In the genomic region with DNA sequence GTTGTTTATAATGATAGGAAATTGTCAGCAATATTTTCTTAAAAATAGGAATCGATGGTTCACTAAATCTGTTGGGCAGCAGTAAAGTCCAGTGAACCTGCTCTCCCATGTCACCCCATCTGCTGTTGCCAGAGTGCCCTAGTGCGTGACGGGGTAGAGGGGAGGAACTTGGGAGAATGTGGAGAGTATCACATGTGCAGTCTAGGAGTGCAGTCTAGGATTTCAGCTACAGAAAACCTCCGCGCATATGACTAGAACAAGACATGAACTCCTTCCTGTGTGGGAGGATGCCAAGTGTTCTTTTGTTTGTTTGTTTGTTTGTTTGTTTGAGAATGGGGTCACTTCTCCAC, we compare ENCODE assay signal across 1 cellular context.
TF ChIP-seq lines count a peak whose summit lies in the region.

No MANE protein-coding gene starts in this region.

TF ChIP-seq in HCT116, 20 proteins besides CTCF, POLR2A, EP300 and RAD21 (continued from another document):
- TF ChIP-seq, protein P1, sequence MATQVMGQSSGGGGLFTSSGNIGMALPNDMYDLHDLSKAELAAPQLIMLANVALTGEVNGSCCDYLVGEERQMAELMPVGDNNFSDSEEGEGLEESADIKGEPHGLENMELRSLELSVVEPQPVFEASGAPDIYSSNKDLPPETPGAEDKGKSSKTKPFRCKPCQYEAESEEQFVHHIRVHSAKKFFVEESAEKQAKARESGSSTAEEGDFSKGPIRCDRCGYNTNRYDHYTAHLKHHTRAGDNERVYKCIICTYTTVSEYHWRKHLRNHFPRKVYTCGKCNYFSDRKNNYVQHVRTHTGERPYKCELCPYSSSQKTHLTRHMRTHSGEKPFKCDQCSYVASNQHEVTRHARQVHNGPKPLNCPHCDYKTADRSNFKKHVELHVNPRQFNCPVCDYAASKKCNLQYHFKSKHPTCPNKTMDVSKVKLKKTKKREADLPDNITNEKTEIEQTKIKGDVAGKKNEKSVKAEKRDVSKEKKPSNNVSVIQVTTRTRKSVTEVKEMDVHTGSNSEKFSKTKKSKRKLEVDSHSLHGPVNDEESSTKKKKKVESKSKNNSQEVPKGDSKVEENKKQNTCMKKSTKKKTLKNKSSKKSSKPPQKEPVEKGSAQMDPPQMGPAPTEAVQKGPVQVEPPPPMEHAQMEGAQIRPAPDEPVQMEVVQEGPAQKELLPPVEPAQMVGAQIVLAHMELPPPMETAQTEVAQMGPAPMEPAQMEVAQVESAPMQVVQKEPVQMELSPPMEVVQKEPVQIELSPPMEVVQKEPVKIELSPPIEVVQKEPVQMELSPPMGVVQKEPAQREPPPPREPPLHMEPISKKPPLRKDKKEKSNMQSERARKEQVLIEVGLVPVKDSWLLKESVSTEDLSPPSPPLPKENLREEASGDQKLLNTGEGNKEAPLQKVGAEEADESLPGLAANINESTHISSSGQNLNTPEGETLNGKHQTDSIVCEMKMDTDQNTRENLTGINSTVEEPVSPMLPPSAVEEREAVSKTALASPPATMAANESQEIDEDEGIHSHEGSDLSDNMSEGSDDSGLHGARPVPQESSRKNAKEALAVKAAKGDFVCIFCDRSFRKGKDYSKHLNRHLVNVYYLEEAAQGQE (IDR thresholded peaks at IDR 0.05; ENCODE audit: low read depth): no peak
- no peak for TF ChIP-seq SRF (IDR thresholded peaks at IDR 0.05; ENCODE audit: low read depth)
- TF ChIP-seq, protein P2, sequence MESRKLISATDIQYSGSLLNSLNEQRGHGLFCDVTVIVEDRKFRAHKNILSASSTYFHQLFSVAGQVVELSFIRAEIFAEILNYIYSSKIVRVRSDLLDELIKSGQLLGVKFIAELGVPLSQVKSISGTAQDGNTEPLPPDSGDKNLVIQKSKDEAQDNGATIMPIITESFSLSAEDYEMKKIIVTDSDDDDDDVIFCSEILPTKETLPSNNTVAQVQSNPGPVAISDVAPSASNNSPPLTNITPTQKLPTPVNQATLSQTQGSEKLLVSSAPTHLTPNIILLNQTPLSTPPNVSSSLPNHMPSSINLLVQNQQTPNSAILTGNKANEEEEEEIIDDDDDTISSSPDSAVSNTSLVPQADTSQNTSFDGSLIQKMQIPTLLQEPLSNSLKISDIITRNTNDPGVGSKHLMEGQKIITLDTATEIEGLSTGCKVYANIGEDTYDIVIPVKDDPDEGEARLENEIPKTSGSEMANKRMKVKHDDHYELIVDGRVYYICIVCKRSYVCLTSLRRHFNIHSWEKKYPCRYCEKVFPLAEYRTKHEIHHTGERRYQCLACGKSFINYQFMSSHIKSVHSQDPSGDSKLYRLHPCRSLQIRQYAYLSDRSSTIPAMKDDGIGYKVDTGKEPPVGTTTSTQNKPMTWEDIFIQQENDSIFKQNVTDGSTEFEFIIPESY (IDR thresholded peaks at IDR 0.05; ENCODE audit: extremely low read depth, insufficient replicate concordance, low read length): no peak
- TF ChIP-seq ZNF274 (IDR thresholded peaks at IDR 0.05; ENCODE audit: low read depth, low read length): no peak
- TF ChIP-seq JUND (IDR thresholded peaks at IDR 0.05): no peak
- TF ChIP-seq ELF1 (IDR thresholded peaks at IDR 0.05; ENCODE audit: borderline replicate concordance, low read depth): no peak
- no peak for TF ChIP-seq ZFX (IDR thresholded peaks at IDR 0.05)
- TF ChIP-seq YY1 (IDR thresholded peaks at IDR 0.05; ENCODE audit: extremely low read depth, insufficient replicate concordance, low read depth, low read length): no peak
- no peak for TF ChIP-seq SIN3A (IDR thresholded peaks at IDR 0.05; ENCODE audit: low read depth)
- no peak for TF ChIP-seq SP1 (IDR thresholded peaks at IDR 0.05; ENCODE audit: low read depth)
- no peak for TF ChIP-seq EZH2phosphoT487 (IDR thresholded peaks at IDR 0.05; ENCODE audit: borderline replicate concordance)
- TF ChIP-seq EZH2 (IDR thresholded peaks at IDR 0.05): no peak
- TF ChIP-seq FOSL1 (IDR thresholded peaks at IDR 0.05; ENCODE audit: low read depth): no peak
- no peak for TF ChIP-seq TCF7L2 (IDR thresholded peaks at IDR 0.05; ENCODE audit: borderline replicate concordance, extremely low read depth, insufficient read depth, insufficient read length)
- no peak for TF ChIP-seq CBX3 (IDR thresholded peaks at IDR 0.05; ENCODE audit: low read depth)
- no peak for TF ChIP-seq CEBPB (IDR thresholded peaks at IDR 0.05; ENCODE audit: low read depth)
- no peak for TF ChIP-seq POLR2AphosphoS5 (IDR thresholded peaks at IDR 0.05; ENCODE audit: low read depth, low read length)
